Comparison of ENCODE assay signal across 27 cellular contexts in genomic region chr17:53319947-53320346, GRCh38.
"Had no signal": no experiment of that assay in that cellular context is flagged by ENCODE, and none has a peak within 500 bp of the region (broad histone marks: within the 10 kb centered on the region; RNA-seq: fewer than 3 reads in every experiment).

No MANE protein-coding gene starts in this region.

- H3K27ac ChIP-seq: stomach, suprapubic skin, testis, thoracic aorta, thyroid gland, tibial artery, tibial nerve, transverse colon, upper lobe of left lung, upper lobe of right lung, uterus, vagina had no signal

- DNase-seq: stimulated activated CD4-positive, alpha-beta T cell treated with anti-CD3 and anti-CD28 coated beads, Interleukin-2, amount 100 ng/mL, for 48 hours; stimulated activated CD4-positive, alpha-beta T cell treated with anti-CD3 and anti-CD28 coated beads, Interleukin-4, amount 100 ng/mL, for 1 hour; stimulated activated CD4-positive, alpha-beta T cell treated with anti-CD3 and anti-CD28 coated beads, Interleukin-4, amount 100 ng/mL, for 24 hours; stimulated activated CD4-positive, alpha-beta T cell treated with anti-CD3 and anti-CD28 coated beads, Interleukin-4, amount 100 ng/mL, for 4 hours; stimulated activated CD8-positive, alpha-beta memory T cell treated with anti-CD3 and anti-CD28 coated beads, Interleukin-4, amount 100 ng/mL, for 48 hours; stimulated activated naive B cell treated with anti-CD40 and anti-IgM and Interleukin-4, amounts not matched to agents 10 μg/mL and 1 μg/mL and 100 μg/mL, for 72 hours; stimulated activated naive CD4-positive, alpha-beta T cell; stimulated activated naive CD4-positive, alpha-beta T cell treated with Interleukin-2 at 50 U/mL for 16 hours; stimulated activated naive CD8-positive, alpha-beta T cell treated with anti-CD3 and anti-CD28 coated beads, Interleukin-15, amount 100 ng/mL, for 72 hours; stimulated activated naive CD8-positive, alpha-beta T cell treated with anti-CD3 and anti-CD28 coated beads, Interleukin-15, Interleukin-2, amounts not matched to agents 100 U/mL and 50 U/mL, for 24 hours; stomach; substantia nigra; testis; thyroid gland; tibial artery; transverse colon; trophoblast cell; upper lobe of left lung; upper lobe of right lung; uterus had no signal

- H3K4me1 ChIP-seq: stomach, suprapubic skin, testis, thyroid gland, tibial artery, tibial nerve, transverse colon, upper lobe of left lung, upper lobe of right lung, uterus, vagina had no signal

- H3K36me3 ChIP-seq: stomach, suprapubic skin, thoracic aorta, thyroid gland, tibial artery, tibial nerve, transverse colon, upper lobe of left lung, upper lobe of right lung, uterus, vagina had no signal

- H3K9me3 ChIP-seq: suprapubic skin, testis, thoracic aorta, thyroid gland, tibial artery, upper lobe of left lung, uterus, vagina had no signal

- H3K4me3 ChIP-seq: stomach, suprapubic skin, testis, thoracic aorta, thyroid gland, tibial artery, tibial nerve, transverse colon, upper lobe of left lung, upper lobe of right lung, uterus, vagina had no signal

- FAIRE-seq: urothelium cell line had no signal

- ATAC-seq: stimulated activated effector memory CD8-positive, alpha-beta T cell treated with anti-CD3 and anti-CD28 coated beads, Interleukin-12 subunit alpha, Interleukin-12 subunit beta, amount 100 ng/mL, for 72 hours; stimulated activated memory B cell treated with anti-CD40 and anti-IgM and Interleukin-4, amounts not matched to agents 10 μg/mL and 1 μg/mL and 100 μg/mL, for 72 hours; stimulated activated naive B cell treated with anti-CD40 and anti-IgM and Interleukin-4, amounts not matched to agents 10 μg/mL and 1 μg/mL and 100 μg/mL, for 72 hours; stimulated activated naive CD8-positive, alpha-beta T cell treated with anti-CD3 and anti-CD28 coated beads, Interleukin-15, amount 100 ng/mL, for 72 hours; stimulated activated naive CD8-positive, alpha-beta T cell treated with anti-CD3 and anti-CD28 coated beads, Interleukin-15, Interleukin-2, amounts not matched to agents 100 U/mL and 50 U/mL, for 24 hours; upper lobe of right lung had no signal

- H3K27me3 ChIP-seq: stomach, suprapubic skin, testis, thyroid gland, tibial artery, tibial nerve, transverse colon, upper lobe of left lung, upper lobe of right lung, uterus, vagina had no signal
